In the genomic region with DNA sequence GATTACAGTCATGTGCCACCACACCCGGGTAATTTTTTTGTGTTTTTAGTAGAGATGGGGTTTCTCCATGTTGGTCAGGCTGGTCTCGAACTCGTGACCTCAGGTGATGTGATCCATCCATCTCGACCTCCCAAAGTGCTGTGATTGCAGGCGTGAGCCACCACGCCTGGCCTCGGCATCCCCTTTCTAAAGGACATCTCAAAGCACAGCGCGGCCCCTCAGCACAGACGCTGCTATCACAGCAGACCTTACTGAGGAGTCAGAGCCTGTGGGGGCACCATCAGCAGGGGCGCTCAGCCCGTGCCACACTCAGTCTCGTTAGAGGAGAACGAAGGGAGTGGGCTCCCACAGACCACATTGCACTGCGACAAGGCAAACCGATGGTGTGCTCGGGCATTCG, we compare ENCODE assay signal across 30 cellular contexts.
"Had no signal": no experiment of that assay in that cellular context is flagged by ENCODE, and none has a peak within 500 bp of the region (broad histone marks: within the 10 kb centered on the region; RNA-seq: fewer than 3 reads in every experiment).

No MANE protein-coding gene starts in this region.

- FAIRE-seq: K562 had no signal

- H3K9me3 Mint-ChIP-seq: activated CD8-positive, alpha-beta T cell treated with anti-CD3 and anti-CD28 coated beads for 36 hours; activated naive CD4-positive, alpha-beta T cell treated with anti-CD3 and anti-CD28 coated beads, Interleukin-2, amount 50 U/mL, for 24 hours; activated naive CD8-positive, alpha-beta T cell treated with anti-CD3 and anti-CD28 coated beads, Interleukin-2, amount 10 ng/mL, durations not matched to agents 7 days and 5 days; activated T-cell treated with anti-CD3 and anti-CD28 coated beads, Interleukin-2, amount 50 U/mL, for 24 hours; activated T-helper 2 cell treated with anti-CD3 and anti-CD28 coated beads, Interferon-gamma antibody, Interleukin-2, Interleukin-4, amounts not matched to agents 10 μg/mL and 5 μg/mL and 100 μg/mL, durations not matched to agents 14 hours and 24 hours and 36 hours had no signal

- H3K27me3 Mint-ChIP-seq: activated CD8-positive, alpha-beta T cell treated with anti-CD3 and anti-CD28 coated beads for 36 hours; activated naive CD8-positive, alpha-beta T cell treated with anti-CD3 and anti-CD28 coated beads, Interleukin-2, amount 10 ng/mL, durations not matched to agents 7 days and 5 days had no signal

- H3K4me1 Mint-ChIP-seq: activated naive CD4-positive, alpha-beta T cell treated with anti-CD3 and anti-CD28 coated beads, Interleukin-2, amount 50 U/mL, for 24 hours had no signal

- H3K36me3 Mint-ChIP-seq: activated naive CD4-positive, alpha-beta T cell treated with anti-CD3 and anti-CD28 coated beads, Interleukin-2, amount 50 U/mL, for 24 hours; activated naive CD8-positive, alpha-beta T cell treated with anti-CD3 and anti-CD28 coated beads, Interleukin-2, amount 10 ng/mL, durations not matched to agents 7 days and 5 days had no signal

- H3K27ac ChIP-seq: ascending aorta, Peyer's patch, VCaP had no signal

- ATAC-seq: activated CD8-positive, alpha-beta T cell treated with anti-CD3 and anti-CD28 coated beads for 36 hours; K562; PC-3 had no signal

- H3K9me3 ChIP-seq: ascending aorta, Peyer's patch had no signal

- H3K36me3 ChIP-seq: ascending aorta, Peyer's patch had no signal

- DNase-seq: activated CD4-positive, alpha-beta T cell treated with anti-CD3 and anti-CD28 coated beads for 1 hour; activated CD4-positive, alpha-beta T cell treated with anti-CD3 and anti-CD28 coated beads for 48 hours; activated CD4-positive, CD25-positive, alpha-beta regulatory T cell; activated CD8-positive, alpha-beta T cell treated with anti-CD3 and anti-CD28 coated beads for 36 hours; activated gamma-delta T cell; activated naive CD4-positive, alpha-beta T cell treated with Interleukin-2 at 50 U/mL for 16 hours; activated naive CD8-positive, alpha-beta T cell treated with anti-CD3 and anti-CD28 coated beads, Interleukin-2, amount 10 ng/mL, durations not matched to agents 7 days and 5 days; activated T-cell treated with anti-CD3 and anti-CD28 coated beads, Interleukin-2, amount 50 U/mL, for 24 hours; amygdala; NCI-H1105; NCI-H1436; NCI-H1694; NCI-H1930; NCI-H2081 treated with DMSO at 0.1 percent for 48 hours; NCI-H226; NCI-H446 treated with DMSO at 0.1 percent for 48 hours; NCI-H524; PC-3; Right ventricle myocardium superior; RPMI8226; SW 1271; T-helper 1 cell; T-helper 2 cell; T-helper 9 cell had no signal

- H3K27ac Mint-ChIP-seq: activated CD8-positive, alpha-beta T cell treated with anti-CD3 and anti-CD28 coated beads for 36 hours; activated naive CD4-positive, alpha-beta T cell treated with anti-CD3 and anti-CD28 coated beads, Interleukin-2, amount 50 U/mL, for 24 hours; activated naive CD8-positive, alpha-beta T cell treated with anti-CD3 and anti-CD28 coated beads, Interleukin-2, amount 10 ng/mL, durations not matched to agents 7 days and 5 days; activated T-cell treated with anti-CD3 and anti-CD28 coated beads, Interleukin-2, amount 50 U/mL, for 24 hours; activated T-helper 2 cell treated with anti-CD3 and anti-CD28 coated beads, Interferon-gamma antibody, Interleukin-2, Interleukin-4, amounts not matched to agents 10 μg/mL and 5 μg/mL and 100 μg/mL, durations not matched to agents 14 hours and 24 hours and 36 hours had no signal

- H3K4me3 Mint-ChIP-seq: activated CD8-positive, alpha-beta T cell treated with anti-CD3 and anti-CD28 coated beads for 36 hours; activated naive CD4-positive, alpha-beta T cell treated with anti-CD3 and anti-CD28 coated beads, Interleukin-2, amount 50 U/mL, for 24 hours; activated naive CD8-positive, alpha-beta T cell treated with anti-CD3 and anti-CD28 coated beads, Interleukin-2, amount 10 ng/mL, durations not matched to agents 7 days and 5 days; activated T-cell treated with anti-CD3 and anti-CD28 coated beads, Interleukin-2, amount 50 U/mL, for 24 hours had no signal

- H3K4me3 ChIP-seq: ascending aorta, K562, Peyer's patch had no signal

- H3K4me1 ChIP-seq: ascending aorta, Peyer's patch had no signal

- H3K27me3 ChIP-seq: ascending aorta, Peyer's patch had no signal
